Comparison of ENCODE assay signal across 6 cellular contexts in the genomic region with DNA sequence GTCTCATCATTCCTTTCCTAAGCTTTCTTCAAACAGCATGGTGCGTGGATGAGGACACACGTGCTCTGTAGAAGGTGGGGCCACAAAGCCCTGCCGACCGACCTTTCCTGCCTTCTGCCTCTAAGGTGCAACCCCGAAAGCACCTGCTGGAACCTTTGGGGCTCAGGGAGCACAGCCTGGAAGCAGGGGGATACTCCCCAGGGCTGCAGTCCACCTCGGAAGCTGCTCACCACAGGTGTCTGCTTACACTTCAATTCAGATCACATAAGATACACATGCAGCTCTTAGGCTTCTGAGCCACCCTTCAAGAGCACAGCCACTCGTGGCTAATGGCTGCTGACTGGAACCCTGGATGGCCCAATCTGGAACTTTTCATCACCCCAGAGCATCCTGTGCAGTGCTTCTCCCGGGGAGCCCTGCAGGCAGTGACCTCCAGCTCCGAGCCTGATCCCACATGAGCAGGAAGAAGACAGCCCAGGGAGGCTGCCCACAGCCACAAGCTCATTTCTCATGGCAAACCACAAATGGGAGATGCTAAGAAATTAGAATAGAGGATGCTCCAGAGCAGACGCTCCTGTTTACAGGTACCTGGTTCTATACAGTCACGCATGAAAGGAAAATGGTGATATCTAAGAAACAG.
"Had no signal": no experiment of that assay in that cellular context is flagged by ENCODE, and none has a peak within 500 bp of the region (broad histone marks: within the 10 kb centered on the region; RNA-seq: fewer than 3 reads in every experiment).

No MANE protein-coding gene starts in this region.

- ATAC-seq: GM23338 had no signal

- DNase-seq: H7, HCEC 1CT, HFFc6, KG1 had no signal

- H3K4me2 ChIP-seq: GM23338 had no signal

- H2AFZ ChIP-seq: GM23338 had no signal

- H3K27ac ChIP-seq: HL-60 had no signal

- H3K4me3 ChIP-seq: GM23338 had no signal
